In genomic region chr11:29373725-29374124, GRCh38 we compare ENCODE assay signal across 7 cellular contexts.
"Had no signal": no experiment of that assay in that cellular context is flagged by ENCODE, and none has a peak within 500 bp of the region (broad histone marks: within the 10 kb centered on the region; RNA-seq: fewer than 3 reads in every experiment).

No MANE protein-coding gene starts in this region.

- H3K4me3 ChIP-seq: GM12878 had no signal

- FAIRE-seq: GM12878, GM12891, GM12892, GM18507, GM19239 had no signal

- ATAC-seq: GM12878 had no signal

- DNase-seq: GDM1, GF-D8 had no signal
